22 cellular contexts compared by ENCODE assay signal in the genomic region with DNA sequence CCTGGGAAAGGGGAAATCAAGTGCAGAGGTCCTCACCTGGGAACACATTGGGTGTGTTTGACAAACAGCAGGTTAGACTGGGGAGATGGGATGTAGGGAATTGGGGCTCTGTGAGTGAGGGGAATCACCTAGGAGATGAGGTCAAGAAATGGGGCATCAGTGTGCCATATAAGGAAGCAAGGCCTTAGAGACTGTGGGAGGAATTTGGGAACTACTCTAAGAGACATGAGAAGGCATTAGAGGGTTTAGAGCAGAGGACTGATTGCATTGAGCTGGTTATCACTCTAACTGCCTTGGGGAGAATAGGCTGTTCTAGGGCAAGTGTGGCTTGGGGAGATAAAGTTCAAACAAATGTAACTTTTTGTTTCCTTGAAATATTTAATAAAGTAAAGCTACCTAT.
"Had no signal": no experiment of that assay in that cellular context is flagged by ENCODE, and none has a peak within 500 bp of the region (broad histone marks: within the 10 kb centered on the region; RNA-seq: fewer than 3 reads in every experiment).

No MANE protein-coding gene starts in this region.

- FAIRE-seq: colon, small intestine had no signal

- H3K4me3 ChIP-seq: body of pancreas, dorsolateral prefrontal cortex, gastroesophageal sphincter, heart right ventricle, ovary, right lobe of liver, tibial nerve, uterus had no signal

- H3K27ac Mint-ChIP-seq: activated B cell treated with CpG ODN at 0.5 μM for 24 hours; activated CD4-positive, alpha-beta memory T cell treated with anti-CD3 and anti-CD28 coated beads for 36 hours; activated naive CD8-positive, alpha-beta T cell treated with anti-CD3 and anti-CD28 coated beads, Interleukin-2, amount 10 ng/mL, durations not matched to agents 7 days and 5 days; activated T-helper 17 cell treated with anti-CD3 and anti-CD28 coated beads, Interleukin-2, amount 50 U/mL, for 72 hours; stimulated activated naive CD8-positive, alpha-beta T cell treated with anti-CD3 and anti-CD28 coated beads, Interleukin-15, Interleukin-2, amounts not matched to agents 100 ng/mL and 50 ng/mL, for 24 hours; T-helper 2 cell treated with Interferon-gamma antibody and Interleukin-4, amounts not matched to agents 5 μg/mL and 100 μg/mL, for 36 hours had no signal

- H3K4me3 Mint-ChIP-seq: activated B cell treated with CpG ODN at 0.5 μM for 24 hours; activated CD4-positive, alpha-beta memory T cell treated with anti-CD3 and anti-CD28 coated beads for 36 hours; activated naive CD8-positive, alpha-beta T cell treated with anti-CD3 and anti-CD28 coated beads, Interleukin-2, amount 10 ng/mL, durations not matched to agents 7 days and 5 days; activated T-helper 17 cell treated with anti-CD3 and anti-CD28 coated beads, Interleukin-2, amount 50 U/mL, for 72 hours; stimulated activated naive CD8-positive, alpha-beta T cell treated with anti-CD3 and anti-CD28 coated beads, Interleukin-15, Interleukin-2, amounts not matched to agents 100 ng/mL and 50 ng/mL, for 24 hours; T-helper 2 cell treated with Interferon-gamma antibody and Interleukin-4, amounts not matched to agents 5 μg/mL and 100 μg/mL, for 36 hours had no signal

- H3K9me3 ChIP-seq: body of pancreas, gastroesophageal sphincter, heart right ventricle, ovary, right lobe of liver, tibial nerve, uterus had no signal

- H3K27ac ChIP-seq: body of pancreas, dorsolateral prefrontal cortex, gastroesophageal sphincter, heart right ventricle, ovary, right lobe of liver, tibial nerve, uterus had no signal

- ATAC-seq: activated T-helper 17 cell treated with anti-CD3 and anti-CD28 coated beads, Interleukin-2, amount 50 U/mL, for 72 hours; body of pancreas; gastroesophageal sphincter; heart right ventricle; right lobe of liver had no signal

- H3K9me3 Mint-ChIP-seq: activated CD4-positive, alpha-beta memory T cell treated with anti-CD3 and anti-CD28 coated beads for 36 hours; activated naive CD8-positive, alpha-beta T cell treated with anti-CD3 and anti-CD28 coated beads, Interleukin-2, amount 10 ng/mL, durations not matched to agents 7 days and 5 days; activated T-helper 17 cell treated with anti-CD3 and anti-CD28 coated beads, Interleukin-2, amount 50 U/mL, for 72 hours; stimulated activated naive CD8-positive, alpha-beta T cell treated with anti-CD3 and anti-CD28 coated beads, Interleukin-15, Interleukin-2, amounts not matched to agents 100 ng/mL and 50 ng/mL, for 24 hours; T-helper 2 cell treated with Interferon-gamma antibody and Interleukin-4, amounts not matched to agents 5 μg/mL and 100 μg/mL, for 36 hours had no signal

- H3K4me1 Mint-ChIP-seq: activated B cell treated with CpG ODN at 0.5 μM for 24 hours; activated naive CD8-positive, alpha-beta T cell treated with anti-CD3 and anti-CD28 coated beads, Interleukin-2, amount 10 ng/mL, durations not matched to agents 7 days and 5 days; activated T-helper 17 cell treated with anti-CD3 and anti-CD28 coated beads, Interleukin-2, amount 50 U/mL, for 72 hours had no signal

- H3K36me3 ChIP-seq: gastroesophageal sphincter, heart right ventricle, ovary, right lobe of liver, tibial nerve, uterus had no signal

- H3K27me3 Mint-ChIP-seq: activated CD4-positive, alpha-beta memory T cell treated with anti-CD3 and anti-CD28 coated beads for 36 hours; activated naive CD8-positive, alpha-beta T cell treated with anti-CD3 and anti-CD28 coated beads, Interleukin-2, amount 10 ng/mL, durations not matched to agents 7 days and 5 days; stimulated activated naive CD8-positive, alpha-beta T cell treated with anti-CD3 and anti-CD28 coated beads, Interleukin-15, Interleukin-2, amounts not matched to agents 100 ng/mL and 50 ng/mL, for 24 hours had no signal

- H3K4me1 ChIP-seq: body of pancreas, gastroesophageal sphincter, tibial nerve, uterus had no signal

- H3K36me3 Mint-ChIP-seq: activated CD4-positive, alpha-beta memory T cell treated with anti-CD3 and anti-CD28 coated beads for 36 hours; activated naive CD8-positive, alpha-beta T cell treated with anti-CD3 and anti-CD28 coated beads, Interleukin-2, amount 10 ng/mL, durations not matched to agents 7 days and 5 days had no signal

- H3K27me3 ChIP-seq: body of pancreas, gastroesophageal sphincter, heart right ventricle, ovary, right lobe of liver, tibial nerve, uterus had no signal

- DNase-seq: activated B cell treated with CpG ODN at 0.5 μM for 24 hours; activated CD4-positive, alpha-beta memory T cell treated with anti-CD3 and anti-CD28 coated beads for 36 hours; activated CD4-positive, alpha-beta T cell treated with anti-CD3 and anti-CD28 coated beads for 4 hours; activated naive CD4-positive, alpha-beta T cell; activated naive CD8-positive, alpha-beta T cell treated with anti-CD3 and anti-CD28 coated beads, Interleukin-2, amount 10 ng/mL, durations not matched to agents 7 days and 5 days; body of pancreas; central memory CD4-positive, alpha-beta T cell; dorsolateral prefrontal cortex; erythroblast; heart right ventricle; ovary; right lobe of liver; small intestine; stimulated activated CD4-positive, alpha-beta T cell treated with anti-CD3 and anti-CD28 coated beads, Interleukin-15, amount 100 ng/mL, for 24 hours; stimulated activated CD4-positive, alpha-beta T cell treated with anti-CD3 and anti-CD28 coated beads, Interleukin-2, amount 100 ng/mL, for 48 hours; uterus had no signal
